Comparison of ENCODE assay signal across 1 cellular context in the genomic region with DNA sequence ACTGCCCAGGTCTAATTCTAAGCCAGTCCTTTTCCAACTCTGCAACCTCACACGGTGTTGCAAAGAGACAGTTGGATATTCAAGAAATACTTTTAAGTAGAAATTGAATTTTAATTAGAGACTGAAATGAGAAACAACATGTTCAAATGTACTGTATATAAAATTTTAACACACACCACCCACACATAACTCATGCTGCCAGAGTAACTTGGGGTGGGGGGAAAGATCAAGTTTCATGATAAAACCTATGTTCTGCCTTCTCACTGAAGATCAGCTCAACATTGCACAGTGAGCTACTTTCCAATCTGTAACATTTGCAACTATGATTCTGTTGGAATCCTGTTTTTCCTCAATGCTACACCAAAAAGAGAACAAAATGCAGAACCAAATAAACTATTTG.
TF ChIP-seq lines count a peak whose summit lies in the region.

No MANE protein-coding gene starts in this region.

TF ChIP-seq in K562, 482 proteins besides CTCF, POLR2A, EP300 and RAD21 (continues in another document):
- TF ChIP-seq, protein P1, sequence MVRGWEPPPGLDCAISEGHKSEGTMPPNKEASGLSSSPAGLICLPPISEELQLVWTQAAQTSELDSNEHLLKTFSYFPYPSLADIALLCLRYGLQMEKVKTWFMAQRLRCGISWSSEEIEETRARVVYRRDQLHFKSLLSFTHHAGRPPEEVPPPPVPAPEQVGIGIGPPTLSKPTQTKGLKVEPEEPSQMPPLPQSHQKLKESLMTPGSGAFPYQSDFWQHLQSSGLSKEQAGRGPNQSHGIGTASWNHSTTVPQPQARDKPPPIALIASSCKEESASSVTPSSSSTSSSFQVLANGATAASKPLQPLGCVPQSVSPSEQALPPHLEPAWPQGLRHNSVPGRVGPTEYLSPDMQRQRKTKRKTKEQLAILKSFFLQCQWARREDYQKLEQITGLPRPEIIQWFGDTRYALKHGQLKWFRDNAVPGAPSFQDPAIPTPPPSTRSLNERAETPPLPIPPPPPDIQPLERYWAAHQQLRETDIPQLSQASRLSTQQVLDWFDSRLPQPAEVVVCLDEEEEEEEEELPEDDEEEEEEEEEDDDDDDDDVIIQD (CRISPR knock-in tag; IDR thresholded peaks at IDR 0.05) = no peak
- TF ChIP-seq ZZZ3 (IDR thresholded peaks at IDR 0.05) (no peak), RBM34 (IDR thresholded peaks at IDR 0.05; ENCODE audit: borderline replicate concordance, insufficient read depth, low read length) (no peak), KDM4B (IDR thresholded peaks at IDR 0.05; ENCODE audit: borderline replicate concordance in 2 of 2, low read depth in 1 of 2) (no peak), IRF2 (CRISPR knock-in tag; IDR thresholded peaks at IDR 0.05) (no peak), EGR1 (conservative IDR thresholded peaks at IDR 0.05) (peak; percentile 56), SP1 (CRISPR knock-in tag; IDR thresholded peaks at IDR 0.05) (no peak), ARID1B (IDR thresholded peaks at IDR 0.05) (0 out of 2 replicates have a peak, but pooled peaks have one; percentile 23), ZNF232 (CRISPR knock-in tag; IDR thresholded peaks at IDR 0.05) (no peak), CHD4 (IDR thresholded peaks at IDR 0.05; ENCODE audit: insufficient read depth, insufficient replicate concordance, low read depth, low read length, poor library complexity, severe bottlenecking) (no peak), NFE2 (IDR thresholded peaks at IDR 0.05; ENCODE audit: low read depth) (peak; percentile 26; the same call in 1 of the 2 replicates), MEIS2 (IDR thresholded peaks at IDR 0.05; ENCODE audit: partially characterized antibody) (peak; percentile 90), SMARCB1 (IDR thresholded peaks at IDR 0.05; ENCODE audit: insufficient read length, low read depth) (peak; percentile 63), MAFK (IDR thresholded peaks at IDR 0.05; ENCODE audit: low read length) (no peak), ZNF780A (CRISPR knock-in tag; IDR thresholded peaks at IDR 0.05) (no peak), ZKSCAN1 (IDR thresholded peaks at IDR 0.05; ENCODE audit: low read depth, low read length) (no peak), DPF2 (IDR thresholded peaks at IDR 0.05) (0 out of 2 replicates have a peak, but pooled peaks have one; percentile 45), SMARCA4 (IDR thresholded peaks at IDR 0.05) (peak; percentile 35; the same call in 1 of the 2 replicates), ZNF316 (IDR thresholded peaks at IDR 0.05) (no peak), KDM5B (IDR thresholded peaks at IDR 0.05; ENCODE audit: insufficient replicate concordance, low read depth, low read length) (no peak), CHCHD3 (CRISPR knock-in tag; IDR thresholded peaks at IDR 0.05) (no peak), ZFX (CRISPR knock-in tag; IDR thresholded peaks at IDR 0.05) (no peak)
- TF ChIP-seq, protein P2, sequence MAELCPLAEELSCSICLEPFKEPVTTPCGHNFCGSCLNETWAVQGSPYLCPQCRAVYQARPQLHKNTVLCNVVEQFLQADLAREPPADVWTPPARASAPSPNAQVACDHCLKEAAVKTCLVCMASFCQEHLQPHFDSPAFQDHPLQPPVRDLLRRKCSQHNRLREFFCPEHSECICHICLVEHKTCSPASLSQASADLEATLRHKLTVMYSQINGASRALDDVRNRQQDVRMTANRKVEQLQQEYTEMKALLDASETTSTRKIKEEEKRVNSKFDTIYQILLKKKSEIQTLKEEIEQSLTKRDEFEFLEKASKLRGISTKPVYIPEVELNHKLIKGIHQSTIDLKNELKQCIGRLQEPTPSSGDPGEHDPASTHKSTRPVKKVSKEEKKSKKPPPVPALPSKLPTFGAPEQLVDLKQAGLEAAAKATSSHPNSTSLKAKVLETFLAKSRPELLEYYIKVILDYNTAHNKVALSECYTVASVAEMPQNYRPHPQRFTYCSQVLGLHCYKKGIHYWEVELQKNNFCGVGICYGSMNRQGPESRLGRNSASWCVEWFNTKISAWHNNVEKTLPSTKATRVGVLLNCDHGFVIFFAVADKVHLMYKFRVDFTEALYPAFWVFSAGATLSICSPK (IDR thresholded peaks at IDR 0.05; ENCODE audit: borderline replicate concordance) = no peak
- TF ChIP-seq, protein P3, sequence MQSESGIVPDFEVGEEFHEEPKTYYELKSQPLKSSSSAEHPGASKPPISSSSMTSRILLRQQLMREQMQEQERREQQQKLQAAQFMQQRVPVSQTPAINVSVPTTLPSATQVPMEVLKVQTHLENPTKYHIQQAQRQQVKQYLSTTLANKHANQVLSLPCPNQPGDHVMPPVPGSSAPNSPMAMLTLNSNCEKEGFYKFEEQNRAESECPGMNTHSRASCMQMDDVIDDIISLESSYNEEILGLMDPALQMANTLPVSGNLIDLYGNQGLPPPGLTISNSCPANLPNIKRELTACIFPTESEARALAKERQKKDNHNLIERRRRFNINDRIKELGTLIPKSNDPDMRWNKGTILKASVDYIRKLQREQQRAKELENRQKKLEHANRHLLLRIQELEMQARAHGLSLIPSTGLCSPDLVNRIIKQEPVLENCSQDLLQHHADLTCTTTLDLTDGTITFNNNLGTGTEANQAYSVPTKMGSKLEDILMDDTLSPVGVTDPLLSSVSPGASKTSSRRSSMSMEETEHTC (IDR thresholded peaks at IDR 0.05) = no peak
- TF ChIP-seq, protein P4, sequence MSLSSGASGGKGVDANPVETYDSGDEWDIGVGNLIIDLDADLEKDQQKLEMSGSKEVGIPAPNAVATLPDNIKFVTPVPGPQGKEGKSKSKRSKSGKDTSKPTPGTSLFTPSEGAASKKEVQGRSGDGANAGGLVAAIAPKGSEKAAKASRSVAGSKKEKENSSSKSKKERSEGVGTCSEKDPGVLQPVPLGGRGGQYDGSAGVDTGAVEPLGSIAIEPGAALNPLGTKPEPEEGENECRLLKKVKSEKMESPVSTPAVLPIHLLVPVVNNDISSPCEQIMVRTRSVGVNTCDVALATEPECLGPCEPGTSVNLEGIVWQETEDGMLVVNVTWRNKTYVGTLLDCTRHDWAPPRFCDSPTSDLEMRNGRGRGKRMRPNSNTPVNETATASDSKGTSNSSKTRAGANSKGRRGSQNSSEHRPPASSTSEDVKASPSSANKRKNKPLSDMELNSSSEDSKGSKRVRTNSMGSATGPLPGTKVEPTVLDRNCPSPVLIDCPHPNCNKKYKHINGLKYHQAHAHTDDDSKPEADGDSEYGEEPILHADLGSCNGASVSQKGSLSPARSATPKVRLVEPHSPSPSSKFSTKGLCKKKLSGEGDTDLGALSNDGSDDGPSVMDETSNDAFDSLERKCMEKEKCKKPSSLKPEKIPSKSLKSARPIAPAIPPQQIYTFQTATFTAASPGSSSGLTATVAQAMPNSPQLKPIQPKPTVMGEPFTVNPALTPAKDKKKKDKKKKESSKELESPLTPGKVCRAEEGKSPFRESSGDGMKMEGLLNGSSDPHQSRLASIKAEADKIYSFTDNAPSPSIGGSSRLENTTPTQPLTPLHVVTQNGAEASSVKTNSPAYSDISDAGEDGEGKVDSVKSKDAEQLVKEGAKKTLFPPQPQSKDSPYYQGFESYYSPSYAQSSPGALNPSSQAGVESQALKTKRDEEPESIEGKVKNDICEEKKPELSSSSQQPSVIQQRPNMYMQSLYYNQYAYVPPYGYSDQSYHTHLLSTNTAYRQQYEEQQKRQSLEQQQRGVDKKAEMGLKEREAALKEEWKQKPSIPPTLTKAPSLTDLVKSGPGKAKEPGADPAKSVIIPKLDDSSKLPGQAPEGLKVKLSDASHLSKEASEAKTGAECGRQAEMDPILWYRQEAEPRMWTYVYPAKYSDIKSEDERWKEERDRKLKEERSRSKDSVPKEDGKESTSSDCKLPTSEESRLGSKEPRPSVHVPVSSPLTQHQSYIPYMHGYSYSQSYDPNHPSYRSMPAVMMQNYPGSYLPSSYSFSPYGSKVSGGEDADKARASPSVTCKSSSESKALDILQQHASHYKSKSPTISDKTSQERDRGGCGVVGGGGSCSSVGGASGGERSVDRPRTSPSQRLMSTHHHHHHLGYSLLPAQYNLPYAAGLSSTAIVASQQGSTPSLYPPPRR (CRISPR knock-in tag; IDR thresholded peaks at IDR 0.05; ENCODE audit: borderline replicate concordance) = no peak
- TF ChIP-seq, protein P5, sequence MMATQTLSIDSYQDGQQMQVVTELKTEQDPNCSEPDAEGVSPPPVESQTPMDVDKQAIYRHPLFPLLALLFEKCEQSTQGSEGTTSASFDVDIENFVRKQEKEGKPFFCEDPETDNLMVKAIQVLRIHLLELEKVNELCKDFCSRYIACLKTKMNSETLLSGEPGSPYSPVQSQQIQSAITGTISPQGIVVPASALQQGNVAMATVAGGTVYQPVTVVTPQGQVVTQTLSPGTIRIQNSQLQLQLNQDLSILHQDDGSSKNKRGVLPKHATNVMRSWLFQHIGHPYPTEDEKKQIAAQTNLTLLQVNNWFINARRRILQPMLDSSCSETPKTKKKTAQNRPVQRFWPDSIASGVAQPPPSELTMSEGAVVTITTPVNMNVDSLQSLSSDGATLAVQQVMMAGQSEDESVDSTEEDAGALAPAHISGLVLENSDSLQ (IDR thresholded peaks at IDR 0.05) = peak; percentile 85
- TF ChIP-seq, protein P6, sequence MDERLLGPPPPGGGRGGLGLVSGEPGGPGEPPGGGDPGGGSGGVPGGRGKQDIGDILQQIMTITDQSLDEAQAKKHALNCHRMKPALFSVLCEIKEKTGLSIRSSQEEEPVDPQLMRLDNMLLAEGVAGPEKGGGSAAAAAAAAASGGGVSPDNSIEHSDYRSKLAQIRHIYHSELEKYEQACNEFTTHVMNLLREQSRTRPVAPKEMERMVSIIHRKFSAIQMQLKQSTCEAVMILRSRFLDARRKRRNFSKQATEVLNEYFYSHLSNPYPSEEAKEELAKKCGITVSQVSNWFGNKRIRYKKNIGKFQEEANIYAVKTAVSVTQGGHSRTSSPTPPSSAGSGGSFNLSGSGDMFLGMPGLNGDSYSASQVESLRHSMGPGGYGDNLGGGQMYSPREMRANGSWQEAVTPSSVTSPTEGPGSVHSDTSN (CRISPR knock-in tag; IDR thresholded peaks at IDR 0.05; ENCODE audit: low read depth) = no peak
- TF ChIP-seq, protein P6 (tag; conservative IDR thresholded peaks at IDR 0.05; ENCODE audit: low read depth) = peak; percentile 69
- TF ChIP-seq, protein P7, sequence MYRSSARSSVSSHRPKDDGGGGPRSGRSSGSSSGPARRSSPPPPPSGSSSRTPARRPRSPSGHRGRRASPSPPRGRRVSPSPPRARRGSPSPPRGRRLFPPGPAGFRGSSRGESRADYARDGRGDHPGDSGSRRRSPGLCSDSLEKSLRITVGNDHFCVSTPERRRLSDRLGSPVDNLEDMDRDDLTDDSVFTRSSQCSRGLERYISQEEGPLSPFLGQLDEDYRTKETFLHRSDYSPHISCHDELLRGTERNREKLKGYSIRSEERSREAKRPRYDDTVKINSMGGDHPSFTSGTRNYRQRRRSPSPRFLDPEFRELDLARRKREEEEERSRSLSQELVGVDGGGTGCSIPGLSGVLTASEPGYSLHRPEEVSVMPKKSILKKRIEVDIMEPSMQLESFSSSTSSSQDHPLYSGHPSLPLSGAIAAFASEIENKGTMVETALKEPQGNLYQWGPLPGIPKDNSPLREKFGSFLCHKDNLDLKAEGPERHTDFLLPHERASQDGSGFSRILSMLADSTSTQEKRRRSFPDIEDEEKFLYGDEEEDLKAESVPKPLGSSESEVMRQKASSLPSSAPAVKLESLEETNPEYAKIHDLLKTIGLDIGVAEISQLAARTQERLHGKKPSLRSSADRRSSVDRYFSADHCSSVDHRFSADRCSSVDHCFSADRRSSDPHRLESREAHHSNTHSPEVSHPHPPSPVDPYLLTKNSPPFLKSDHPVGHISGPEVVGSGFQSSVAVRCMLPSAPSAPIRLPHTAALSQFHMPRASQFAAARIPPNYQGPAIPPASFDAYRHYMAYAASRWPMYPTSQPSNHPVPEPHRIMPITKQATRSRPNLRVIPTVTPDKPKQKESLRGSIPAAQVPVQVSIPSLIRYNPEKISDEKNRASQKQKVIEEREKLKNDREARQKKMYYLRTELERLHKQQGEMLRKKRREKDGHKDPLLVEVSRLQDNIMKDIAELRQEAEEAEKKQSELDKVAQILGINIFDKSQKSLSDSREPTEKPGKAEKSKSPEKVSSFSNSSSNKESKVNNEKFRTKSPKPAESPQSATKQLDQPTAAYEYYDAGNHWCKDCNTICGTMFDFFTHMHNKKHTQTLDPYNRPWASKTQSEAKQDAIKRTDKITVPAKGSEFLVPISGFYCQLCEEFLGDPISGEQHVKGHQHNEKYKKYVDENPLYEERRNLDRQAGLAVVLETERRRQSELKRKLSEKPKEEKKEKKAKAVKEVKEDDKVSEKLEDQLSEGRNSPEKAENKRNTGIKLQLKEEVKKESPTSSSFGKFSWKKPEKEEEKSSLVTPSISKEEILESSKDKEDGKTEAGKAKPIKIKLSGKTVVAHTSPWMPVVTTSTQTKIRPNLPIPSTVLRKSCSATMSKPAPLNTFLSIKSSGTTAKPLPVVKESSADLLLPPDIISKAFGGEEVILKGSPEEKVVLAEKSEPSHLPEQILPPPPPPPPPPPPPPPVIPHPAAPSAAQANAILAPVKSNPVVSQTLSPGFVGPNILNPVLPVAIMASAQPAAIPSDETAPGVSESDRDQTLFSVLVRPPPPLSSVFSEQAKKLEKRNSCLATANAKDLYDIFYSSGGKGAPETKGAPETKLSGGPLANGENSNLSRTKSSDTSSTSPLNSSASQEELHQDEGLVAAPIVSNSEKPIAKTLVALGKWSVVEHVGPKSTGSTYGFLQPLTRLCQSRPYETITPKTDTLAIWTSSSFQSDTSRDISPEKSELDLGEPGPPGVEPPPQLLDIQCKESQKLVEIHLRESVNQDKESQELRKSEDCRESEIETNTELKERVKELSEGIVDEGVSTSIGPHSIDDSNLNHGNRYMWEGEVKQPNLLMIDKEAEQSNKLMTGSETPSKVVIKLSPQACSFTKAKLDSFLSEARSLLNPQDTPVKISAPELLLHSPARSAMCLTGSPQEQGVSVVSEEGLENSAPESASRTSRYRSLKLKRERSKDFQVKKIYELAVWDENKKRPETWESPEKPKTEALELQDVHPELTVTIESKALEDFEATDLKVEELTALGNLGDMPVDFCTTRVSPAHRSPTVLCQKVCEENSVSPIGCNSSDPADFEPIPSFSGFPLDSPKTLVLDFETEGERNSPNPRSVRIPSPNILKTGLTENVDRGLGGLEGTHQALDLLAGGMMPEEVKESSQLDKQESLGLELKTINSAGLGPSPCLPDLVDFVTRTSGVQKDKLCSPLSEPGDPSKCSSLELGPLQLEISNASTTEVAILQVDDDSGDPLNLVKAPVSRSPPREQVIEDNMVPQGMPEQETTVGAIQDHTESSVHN (IDR thresholded peaks at IDR 0.05; ENCODE audit: borderline replicate concordance in 1 of 2, low read depth in 1 of 2) = no peak
- TF ChIP-seq, protein P8, sequence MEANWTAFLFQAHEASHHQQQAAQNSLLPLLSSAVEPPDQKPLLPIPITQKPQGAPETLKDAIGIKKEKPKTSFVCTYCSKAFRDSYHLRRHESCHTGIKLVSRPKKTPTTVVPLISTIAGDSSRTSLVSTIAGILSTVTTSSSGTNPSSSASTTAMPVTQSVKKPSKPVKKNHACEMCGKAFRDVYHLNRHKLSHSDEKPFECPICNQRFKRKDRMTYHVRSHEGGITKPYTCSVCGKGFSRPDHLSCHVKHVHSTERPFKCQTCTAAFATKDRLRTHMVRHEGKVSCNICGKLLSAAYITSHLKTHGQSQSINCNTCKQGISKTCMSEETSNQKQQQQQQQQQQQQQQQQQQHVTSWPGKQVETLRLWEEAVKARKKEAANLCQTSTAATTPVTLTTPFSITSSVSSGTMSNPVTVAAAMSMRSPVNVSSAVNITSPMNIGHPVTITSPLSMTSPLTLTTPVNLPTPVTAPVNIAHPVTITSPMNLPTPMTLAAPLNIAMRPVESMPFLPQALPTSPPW (CRISPR knock-in tag; IDR thresholded peaks at IDR 0.05) = peak; percentile 51; the same call in 1 of the 2 replicates
